20 cellular contexts compared by ENCODE assay signal in genomic region chr16:57794849-57795430, GRCh38. TPM values are rescaled to one million over a fixed set of nuclear protein-coding genes. Genes with fewer than 3 reads are reported as not detected.
DNase-seq lines count a peak whose midpoint lies in the region; ATAC-seq and TF ChIP-seq lines count a peak whose summit lies in the region.
"Had no signal": no experiment of that assay in that cellular context is flagged by ENCODE, and none has a peak within 500 bp of the region (broad histone marks: within the 10 kb centered on the region; RNA-seq: fewer than 3 reads in every experiment).

No MANE protein-coding gene starts in this region.

- H3K4me3 Mint-ChIP-seq in Caco-2 (ENCODE audit: unreplicated experiment) = peak overlapping the region; percentile 9
- no peak overlapping the region for H3K4me3 Mint-ChIP-seq in dendritic cell treated with granulocyte-macrophage colony-stimulating factor and Interleukin-4, amounts not matched to agents 40 ng/mL and 50 ng/mL, for 4 days
- H3K4me3 Mint-ChIP-seq in stimulated activated memory B cell treated with anti-CD40 and anti-IgM and Interleukin-4, amounts not matched to agents 10 μg/mL and 1 μg/mL and 100 μg/mL, for 72 hours = no peak overlapping the region
- H3K4me3 Mint-ChIP-seq: activated naive CD4-positive, alpha-beta T cell treated with anti-CD3 and anti-CD28 coated beads for 36 hours; activated T-helper 1 cell treated with anti-CD3 and anti-CD28 coated beads, Interleukin-12 subunit alpha, Interleukin-12 subunit beta, Interleukin-2, Interleukin-4 antibody, amounts not matched to agents 30 ng/mL and 10 ng/mL and 1 ng/mL, durations not matched to agents 14 hours and 24 hours and 36 hours; naive B cell; T-helper 1 cell treated with Interleukin-12 subunit alpha and Interleukin-12 subunit beta and Interleukin-4 antibody, amounts not matched to agents 30 μg/mL and 1 μg/mL, for 36 hours had no signal

- no TSS peak for BruUV-seq in Caco-2 (replicated peaks; lab: Mats Ljungman, UMichigan)

- H3K27ac Mint-ChIP-seq in Caco-2 (ENCODE audit: unreplicated experiment) = peak overlapping the region; percentile 69
- H3K27ac Mint-ChIP-seq in dendritic cell treated with granulocyte-macrophage colony-stimulating factor and Interleukin-4, amounts not matched to agents 40 ng/mL and 50 ng/mL, for 4 days = peak overlapping the region; percentile 8
- H3K27ac Mint-ChIP-seq in stimulated activated memory B cell treated with anti-CD40 and anti-IgM and Interleukin-4, amounts not matched to agents 10 μg/mL and 1 μg/mL and 100 μg/mL, for 72 hours = no peak overlapping the region
- H3K27ac Mint-ChIP-seq: activated naive CD4-positive, alpha-beta T cell treated with anti-CD3 and anti-CD28 coated beads for 36 hours; activated T-helper 1 cell treated with anti-CD3 and anti-CD28 coated beads, Interleukin-12 subunit alpha, Interleukin-12 subunit beta, Interleukin-2, Interleukin-4 antibody, amounts not matched to agents 30 ng/mL and 10 ng/mL and 1 ng/mL, durations not matched to agents 14 hours and 24 hours and 36 hours; T-helper 1 cell treated with Interleukin-12 subunit alpha and Interleukin-12 subunit beta and Interleukin-4 antibody, amounts not matched to agents 30 μg/mL and 1 μg/mL, for 36 hours had no signal

- H4K20me1 ChIP-seq in MM.1S (ENCODE audit: insufficient read depth, low read length) = no peaks in the 10 kb centered on the region

- no peak for DNase-seq in Caco-2
- no peak for DNase-seq in MM.1S
- no peak for DNase-seq in neuronal stem cell (ENCODE audit: low spot score)
- DNase-seq in H4 (ENCODE audit: low spot score) = no peak
- DNase-seq in tibial artery = no peak
- DNase-seq: central memory CD4-positive, alpha-beta T cell; cortex of kidney; midbrain; naive B cell; occipital lobe had no signal

- no peak overlapping the region for H3K9ac ChIP-seq in MM.1S (ENCODE audit: low read length)
- no peak overlapping the region for H3K9ac ChIP-seq in neuronal stem cell (ENCODE audit: low read depth, low read length, poor library complexity)
- H3K9ac ChIP-seq: SK-N-SH had no signal

- H3K14ac ChIP-seq in neuronal stem cell (ENCODE audit: low read length) = peak overlapping the region; percentile 27

- H2AK5ac ChIP-seq in neuronal stem cell (ENCODE audit: low read depth, low read length) = no peak overlapping the region

- H3K4me2 ChIP-seq in MM.1S (ENCODE audit: low read depth, low read length) = peak overlapping the region; percentile 34; the same call in 1 of the 2 replicates
- H3K4me2 ChIP-seq in neuronal stem cell (ENCODE audit: insufficient read depth, low read length, poor library complexity, severe bottlenecking) = no peak overlapping the region
- H3K4me2 ChIP-seq: SK-N-SH had no signal

- H3K18ac ChIP-seq in neuronal stem cell (ENCODE audit: low read length) = no peak overlapping the region

- ATAC-seq in stimulated activated memory B cell treated with anti-CD40 and anti-IgM and Interleukin-4, amounts not matched to agents 10 μg/mL and 1 μg/mL and 100 μg/mL, for 72 hours = no peak

- peak overlapping the region; percentile 12 for H2BK15ac ChIP-seq in neuronal stem cell (ENCODE audit: low read length)

- H3K4me1 Mint-ChIP-seq in Caco-2 (ENCODE audit: low read depth, unreplicated experiment) = peaks cover 35% of the 10 kb centered on the region
- H3K4me1 Mint-ChIP-seq in dendritic cell treated with granulocyte-macrophage colony-stimulating factor and Interleukin-4, amounts not matched to agents 40 ng/mL and 50 ng/mL, for 4 days (ENCODE audit: low read depth) = peaks cover 37% of the 10 kb centered on the region
- H3K4me1 Mint-ChIP-seq in stimulated activated memory B cell treated with anti-CD40 and anti-IgM and Interleukin-4, amounts not matched to agents 10 μg/mL and 1 μg/mL and 100 μg/mL, for 72 hours = peaks cover 7% of the 10 kb centered on the region

- peaks cover 41% of the 10 kb centered on the region for H3K4me1 ChIP-seq in Caco-2
- H3K4me1 ChIP-seq in MM.1S (ENCODE audit: low read length) = peaks cover 51% of the 10 kb centered on the region
- H3K4me1 ChIP-seq in neuronal stem cell (ENCODE audit: control insufficient read depth in 2 of 2, insufficient read depth in 1 of 2, low read depth in 1 of 2, low read length in 2 of 2) = peaks cover 0 to 12% of the 10 kb centered on the region in 2 donors
- peaks cover 0 to 28% (median 12%) of the 10 kb centered on the region in 4 donors for H3K4me1 ChIP-seq in tibial artery
- H3K4me1 ChIP-seq: HAP-1 had no signal

- no peak overlapping the region for H2BK120ac ChIP-seq in neuronal stem cell (ENCODE audit: low read depth, low read length)

- no peak overlapping the region for H3K4me3 ChIP-seq in Caco-2 (ENCODE audit: low read depth, low read length)
- no peak overlapping the region for H3K4me3 ChIP-seq in MM.1S (ENCODE audit: low read length)
- H3K4me3 ChIP-seq in neuronal stem cell (ENCODE audit: low read length in 2 of 2) = no peak overlapping the region
- no peak overlapping the region for H3K4me3 ChIP-seq in tibial artery
- H3K4me3 ChIP-seq: HAP-1, left lung, testis had no signal

- no peak overlapping the region for H3K27ac ChIP-seq in MM.1S (ENCODE audit: low read length)
- no peak overlapping the region for H3K27ac ChIP-seq in neuronal stem cell (replicated peaks; ENCODE audit: low read length)
- H3K27ac ChIP-seq in tibial artery = no peak overlapping the region
- H3K27ac ChIP-seq: HL-60, left lung, testis had no signal

- H3K36me3 ChIP-seq in Caco-2 (ENCODE audit: control insufficient read depth, insufficient read depth, low read length) = no peaks in the 10 kb centered on the region; the same call in 1 of the 2 replicates
- no peaks in the 10 kb centered on the region for H3K36me3 ChIP-seq in MM.1S (replicated peaks; ENCODE audit: insufficient read depth, low read length)
- no peaks in the 10 kb centered on the region for H3K36me3 ChIP-seq in neuronal stem cell (replicated peaks in 1 of 2; ENCODE audit: control insufficient read depth in 2 of 2, insufficient read depth in 2 of 2, low read length in 2 of 2)
- H3K36me3 ChIP-seq in tibial artery = peaks cover 8 to 39% (median 36%) of the 10 kb centered on the region in 3 donors
- H3K36me3 ChIP-seq: HAP-1 had no signal

- no peaks in the 10 kb centered on the region for H3K9me2 ChIP-seq in MM.1S (replicated peaks; ENCODE audit: insufficient read depth, low read length)
- H3K9me2 ChIP-seq: SK-N-SH had no signal

- POLR2A ChIA-PET in Caco-2 (lab: Charles Lee) = interaction anchor here (1.1 kb wide), 1 partner anchor 183 kb away, joined by 3 read pairs; no protein-coding TSS in a partner anchor

- no peak overlapping the region for H4K91ac ChIP-seq in neuronal stem cell (ENCODE audit: low read depth, low read length, poor library complexity)

- H2AFZ ChIP-seq in MM.1S (ENCODE audit: low read length) (no peak overlapping the region), neuronal stem cell (ENCODE audit: low read length) (peak overlapping the region; percentile 72)

- intact Hi-C loops in Caco-2 (cut with micrococcal nuclease; ENCODE audit: unreplicated experiment) = loop anchor here (1.0 to 5.0 kb wide), 4 partner anchors 68 to 332 kb away; partner anchors contain the start of genes CFAP20, USB1 and ZNF319
- intact Hi-C loops in dendritic cell treated with granulocyte-macrophage colony-stimulating factor and Interleukin-4, amounts not matched to agents 40 ng/mL and 50 ng/mL, for 4 days (cut with micrococcal nuclease) = no loop called here
- intact Hi-C loops in tibial artery (cut with DNase I; ENCODE audit: low total_unique reads) = no loop called here

- TF ChIP-seq CTCF in Caco-2 (IDR thresholded peaks at IDR 0.05; ENCODE audit: insufficient read depth in 1 of 2, low read depth in 1 of 2, low read length in 1 of 2, severe bottlenecking in 1 of 2, unreplicated experiment in 1 of 2) (no peak), MM.1S (IDR thresholded peaks at IDR 0.05; ENCODE audit: low read length) (no peak), tibial artery (IDR thresholded peaks at IDR 0.05) (no peak)

- H4K8ac ChIP-seq in neuronal stem cell (ENCODE audit: low read depth, low read length) = no peak overlapping the region

- H3K23ac ChIP-seq in neuronal stem cell (ENCODE audit: low read depth, low read length, poor library complexity) = no peak overlapping the region

- H3K9me3 ChIP-seq in Caco-2 (no peaks in the 10 kb centered on the region), MM.1S (replicated peaks; ENCODE audit: insufficient read depth, low read length) (no peaks in the 10 kb centered on the region), neuronal stem cell (replicated peaks in 1 of 2; ENCODE audit: control insufficient read depth in 2 of 2, insufficient read depth in 1 of 2, low read depth in 1 of 2, low read length in 2 of 2) (no peaks in the 10 kb centered on the region), tibial artery (no peaks in the 10 kb centered on the region)
- H3K9me3 ChIP-seq: HAP-1, left lung, SK-N-SH, testis had no signal

- no peaks in the 10 kb centered on the region for H3K9me3 Mint-ChIP-seq in Caco-2 (ENCODE audit: unreplicated experiment)
- H3K9me3 Mint-ChIP-seq in dendritic cell treated with granulocyte-macrophage colony-stimulating factor and Interleukin-4, amounts not matched to agents 40 ng/mL and 50 ng/mL, for 4 days = no peaks in the 10 kb centered on the region
- no peaks in the 10 kb centered on the region for H3K9me3 Mint-ChIP-seq in stimulated activated memory B cell treated with anti-CD40 and anti-IgM and Interleukin-4, amounts not matched to agents 10 μg/mL and 1 μg/mL and 100 μg/mL, for 72 hours
- H3K9me3 Mint-ChIP-seq: activated naive CD4-positive, alpha-beta T cell treated with anti-CD3 and anti-CD28 coated beads for 36 hours; activated T-helper 1 cell treated with anti-CD3 and anti-CD28 coated beads, Interleukin-12 subunit alpha, Interleukin-12 subunit beta, Interleukin-2, Interleukin-4 antibody, amounts not matched to agents 30 ng/mL and 10 ng/mL and 1 ng/mL, durations not matched to agents 14 hours and 24 hours and 36 hours; naive B cell; T-helper 1 cell treated with Interleukin-12 subunit alpha and Interleukin-12 subunit beta and Interleukin-4 antibody, amounts not matched to agents 30 μg/mL and 1 μg/mL, for 36 hours had no signal

- H3K36me3 Mint-ChIP-seq in Caco-2 (ENCODE audit: insufficient read depth, unreplicated experiment) = peaks cover 33% of the 10 kb centered on the region
- peaks cover 94% of the 10 kb centered on the region for H3K36me3 Mint-ChIP-seq in dendritic cell treated with granulocyte-macrophage colony-stimulating factor and Interleukin-4, amounts not matched to agents 40 ng/mL and 50 ng/mL, for 4 days (ENCODE audit: low read depth)
- no peaks in the 10 kb centered on the region for H3K36me3 Mint-ChIP-seq in stimulated activated memory B cell treated with anti-CD40 and anti-IgM and Interleukin-4, amounts not matched to agents 10 μg/mL and 1 μg/mL and 100 μg/mL, for 72 hours
- H3K36me3 Mint-ChIP-seq: naive B cell had no signal

- no peak overlapping the region for H3K4ac ChIP-seq in neuronal stem cell (ENCODE audit: low read length)

- CTCF ChIA-PET in Caco-2 (lab: Charles Lee) = interaction anchor here (0.7 to 2.9 kb wide), 15 partner anchors 8 to 248 kb away, joined by 3 to 38 read pairs (median 4); no protein-coding TSS in a partner anchor

- H3F3A ChIP-seq in MM.1S (ENCODE audit: insufficient read depth, low read length) = peaks cover 29% of the 10 kb centered on the region

- peaks cover 24% of the 10 kb centered on the region for H3K79me2 ChIP-seq in MM.1S (ENCODE audit: low read length)

- peak overlapping the region; percentile 26 for H2BK12ac ChIP-seq in neuronal stem cell (ENCODE audit: low read length)

- H3K79me1 ChIP-seq in neuronal stem cell (ENCODE audit: low read depth, low read length) = no peaks in the 10 kb centered on the region

- no peak overlapping the region for H2BK5ac ChIP-seq in neuronal stem cell (ENCODE audit: low read length)

- no peaks in the 10 kb centered on the region for H3K27me3 ChIP-seq in Caco-2 (replicated peaks; ENCODE audit: control insufficient read depth, insufficient read depth, low read length)
- no peaks in the 10 kb centered on the region for H3K27me3 ChIP-seq in MM.1S (replicated peaks; ENCODE audit: insufficient read depth, low read length)
- peaks cover 0 to 29% (median 0%) of the 10 kb centered on the region in 3 experiments for H3K27me3 ChIP-seq in neuronal stem cell (ENCODE audit: control insufficient read depth in 3 of 3, insufficient read depth in 3 of 3, low read depth in 1 of 3, low read length in 3 of 3)
- no peaks in the 10 kb centered on the region for H3K27me3 ChIP-seq in tibial artery
- H3K27me3 ChIP-seq: left lung, testis had no signal

- WGBS in neuronal stem cell (ENCODE audit: extremely low coverage in 2 of 2, insufficient read length in 2 of 2, insufficient replicate concordance in 1 of 2), 2 donors = no CpG with 5 or more reads among the region's 18 CpGs

- no peaks in the 10 kb centered on the region for H3K27me3 Mint-ChIP-seq in Caco-2 (ENCODE audit: insufficient read depth, unreplicated experiment)
- no peaks in the 10 kb centered on the region for H3K27me3 Mint-ChIP-seq in dendritic cell treated with granulocyte-macrophage colony-stimulating factor and Interleukin-4, amounts not matched to agents 40 ng/mL and 50 ng/mL, for 4 days
- peaks cover 57% of the 10 kb centered on the region for H3K27me3 Mint-ChIP-seq in stimulated activated memory B cell treated with anti-CD40 and anti-IgM and Interleukin-4, amounts not matched to agents 10 μg/mL and 1 μg/mL and 100 μg/mL, for 72 hours

RNA-seq across cellular contexts. Expression of gene KIFC3, which starts 7.4 kb away (rescaled TPM):
- total RNA-seq in Caco-2 (2022) = 103 and 108 TPM in 2 replicates
- polyA plus RNA-seq in neuronal stem cell (2013, experiment 1 of 2) = 1.3 TPM
- polyA plus RNA-seq in neuronal stem cell (2013, experiment 2 of 2) = 1.1 TPM
- total RNA-seq in H4 (2014; rRNA removed; shearing (Covaris generic)) = 12.2 and 27.4 TPM in 2 replicates

RNA-seq across cellular contexts. Expression of gene KATNB1, which starts 59.4 kb away (rescaled TPM):
- total RNA-seq in Caco-2 (2022) = 31.8 and 32.4 TPM in 2 replicates
- 31.8 TPM for polyA plus RNA-seq in neuronal stem cell (2013, experiment 1 of 2)
- polyA plus RNA-seq in neuronal stem cell (2013, experiment 2 of 2) = 30.8 TPM
- 22.1 and 24.9 TPM in 2 replicates for total RNA-seq in H4 (2014; rRNA removed; shearing (Covaris generic))
